In the genomic region with DNA sequence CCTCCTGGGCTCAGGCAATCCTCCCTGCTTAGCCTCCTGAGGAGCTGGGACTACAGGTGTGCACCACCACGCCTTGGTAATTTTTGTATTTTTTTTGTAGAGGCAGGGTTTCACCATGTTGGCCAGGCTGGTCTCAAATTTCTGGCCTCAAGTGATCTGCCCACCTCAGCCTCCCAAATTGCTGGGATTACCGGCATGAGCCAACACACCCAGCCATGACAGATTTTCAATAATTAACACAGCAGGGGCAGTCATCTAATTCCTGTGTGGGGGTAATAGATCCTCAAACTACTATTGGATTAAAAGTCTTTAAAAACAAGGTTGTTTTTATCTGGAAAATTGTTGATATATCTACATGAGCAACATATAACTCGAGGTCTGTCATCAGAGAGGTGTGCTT, we compare ENCODE assay signal across 22 cellular contexts. TPM values are rescaled to one million over a fixed set of nuclear protein-coding genes. Genes with fewer than 3 reads are reported as not detected.
A peak's percentile ranks its signal among the peaks of the same experiment; 100 is the strongest.
DNase-seq lines count a peak whose midpoint lies in the region; TF ChIP-seq lines count a peak whose summit lies in the region.
"Had no signal": no experiment of that assay in that cellular context is flagged by ENCODE, and none has a peak within 500 bp of the region (broad histone marks: within the 10 kb centered on the region; RNA-seq: fewer than 3 reads in every experiment).

No MANE protein-coding gene starts in this region.

- peak; percentile 26 for DNase-seq in NCI-H2107 treated with DMSO at 0.1 percent for 48 hours (lab: John Stamatoyannopoulos, UW; ENCODE audit: unreplicated experiment)
- DNase-seq in NCI-H2107 (lab: John Stamatoyannopoulos, UW) = no peak
- peak in 2 of 3 experiments; percentile 62 to 95 for DNase-seq in NCI-H1417 (lab: John Stamatoyannopoulos, UW)
- DNase-seq in NCI-H748 treated with DMSO at 0.1 percent for 48 hours (lab: John Stamatoyannopoulos, UW) = peak; percentile 48
- no peak for DNase-seq in HPDE6-E6E7 (ENCODE audit: extremely low spot score)
- DNase-seq in head of caudate nucleus = no peak
- no peak for DNase-seq in activated CD4-positive, alpha-beta T cell treated with anti-CD3 and anti-CD28 coated beads, Interleukin-2, amount 50 U/mL, for 1 hour
- DNase-seq: activated CD4-positive, alpha-beta T cell treated with anti-CD3 and anti-CD28 coated beads for 1 hour; activated gamma-delta T cell treated with Interleukin-2 at 50 U/mL for 16 hours; activated naive CD8-positive, alpha-beta T cell treated with anti-CD3 and anti-CD28 coated beads, Interleukin-2, amount 50 U/mL, for 24 hours; activated T-cell treated with anti-CD3 and anti-CD28 coated beads, Interleukin-2, amount 50 U/mL, for 24 hours; CD4-positive, alpha-beta T cell; glutamatergic neuron; KBM-7; MM.1S; naive thymus-derived CD8-positive, alpha-beta T cell; NCI-H187; NCI-H510A treated with DMSO at 0.1 percent for 48 hours; right lobe of liver; transverse colon had no signal

- H3K4me3 ChIP-seq in neural cell (ENCODE audit: low read length) = no peak overlapping the region
- H3K4me3 ChIP-seq: right lobe of liver, SK-N-MC, transverse colon had no signal

- TF ChIP-seq EP300 in neural cell (conservative IDR thresholded peaks at IDR 0.05; ENCODE audit: poor library complexity, severe bottlenecking) = no peak

- H3K9ac ChIP-seq in neural cell (ENCODE audit: low read length) = no peak overlapping the region

- TF ChIP-seq CTCF in neural cell (IDR thresholded peaks at IDR 0.05; ENCODE audit: poor library complexity, severe bottlenecking) = no peak

- no peaks in the 10 kb centered on the region for H4K20me1 ChIP-seq in neural cell (ENCODE audit: insufficient read depth)

- H3K79me2 ChIP-seq in neural cell (replicated peaks; ENCODE audit: insufficient read depth, low read length) = no peaks in the 10 kb centered on the region

- H3K4me2 ChIP-seq in neural cell (ENCODE audit: low read length) = peak overlapping the region; percentile 1

- H3K9me2 ChIP-seq in neural cell (ENCODE audit: insufficient read depth, low read length) = no peaks in the 10 kb centered on the region

- H3K27ac ChIP-seq in neural cell (ENCODE audit: low read length) = no peak overlapping the region
- H3K27ac ChIP-seq: right lobe of liver, SK-N-MC, transverse colon had no signal

- intact Hi-C loops in head of caudate nucleus (cut with DNase I) = no loop called here

- no peak overlapping the region for H2AFZ ChIP-seq in neural cell (ENCODE audit: low read depth, low read length)

- H3K27me3 ChIP-seq in neural cell (ENCODE audit: insufficient read depth, low read depth, low read length) = no peaks in the 10 kb centered on the region
- H3K27me3 ChIP-seq: right lobe of liver, transverse colon had no signal

- no peaks in the 10 kb centered on the region for H3K9me3 ChIP-seq in neural cell (ENCODE audit: low read length)
- H3K9me3 ChIP-seq: right lobe of liver, transverse colon had no signal

- no peaks in the 10 kb centered on the region for H3F3A ChIP-seq in neural cell (ENCODE audit: insufficient read depth, low read length, poor library complexity, severe bottlenecking)

- H3K36me3 ChIP-seq in neural cell (ENCODE audit: insufficient read depth, low read length) = no peaks in the 10 kb centered on the region
- H3K36me3 ChIP-seq: right lobe of liver, transverse colon had no signal

- no peak for TF ChIP-seq RAD21 in neural cell (conservative IDR thresholded peaks at IDR 0.05)

TF ChIP-seq in neural cell, 6 proteins besides CTCF, POLR2A, EP300 and RAD21:
- TF ChIP-seq SMC3 (conservative IDR thresholded peaks at IDR 0.05; ENCODE audit: poor library complexity) (no peak), MXI1 (conservative IDR thresholded peaks at IDR 0.05; ENCODE audit: poor library complexity, severe bottlenecking) (no peak), POLR2AphosphoS5 (IDR thresholded peaks at IDR 0.05) (no peak), EZH2 (IDR thresholded peaks at IDR 0.05; ENCODE audit: borderline replicate concordance, insufficient read depth, low read length, poor library complexity, severe bottlenecking) (no peak), TAF1 (IDR thresholded peaks at IDR 0.05; ENCODE audit: low read depth) (no peak)
- TF ChIP-seq, protein P1, sequence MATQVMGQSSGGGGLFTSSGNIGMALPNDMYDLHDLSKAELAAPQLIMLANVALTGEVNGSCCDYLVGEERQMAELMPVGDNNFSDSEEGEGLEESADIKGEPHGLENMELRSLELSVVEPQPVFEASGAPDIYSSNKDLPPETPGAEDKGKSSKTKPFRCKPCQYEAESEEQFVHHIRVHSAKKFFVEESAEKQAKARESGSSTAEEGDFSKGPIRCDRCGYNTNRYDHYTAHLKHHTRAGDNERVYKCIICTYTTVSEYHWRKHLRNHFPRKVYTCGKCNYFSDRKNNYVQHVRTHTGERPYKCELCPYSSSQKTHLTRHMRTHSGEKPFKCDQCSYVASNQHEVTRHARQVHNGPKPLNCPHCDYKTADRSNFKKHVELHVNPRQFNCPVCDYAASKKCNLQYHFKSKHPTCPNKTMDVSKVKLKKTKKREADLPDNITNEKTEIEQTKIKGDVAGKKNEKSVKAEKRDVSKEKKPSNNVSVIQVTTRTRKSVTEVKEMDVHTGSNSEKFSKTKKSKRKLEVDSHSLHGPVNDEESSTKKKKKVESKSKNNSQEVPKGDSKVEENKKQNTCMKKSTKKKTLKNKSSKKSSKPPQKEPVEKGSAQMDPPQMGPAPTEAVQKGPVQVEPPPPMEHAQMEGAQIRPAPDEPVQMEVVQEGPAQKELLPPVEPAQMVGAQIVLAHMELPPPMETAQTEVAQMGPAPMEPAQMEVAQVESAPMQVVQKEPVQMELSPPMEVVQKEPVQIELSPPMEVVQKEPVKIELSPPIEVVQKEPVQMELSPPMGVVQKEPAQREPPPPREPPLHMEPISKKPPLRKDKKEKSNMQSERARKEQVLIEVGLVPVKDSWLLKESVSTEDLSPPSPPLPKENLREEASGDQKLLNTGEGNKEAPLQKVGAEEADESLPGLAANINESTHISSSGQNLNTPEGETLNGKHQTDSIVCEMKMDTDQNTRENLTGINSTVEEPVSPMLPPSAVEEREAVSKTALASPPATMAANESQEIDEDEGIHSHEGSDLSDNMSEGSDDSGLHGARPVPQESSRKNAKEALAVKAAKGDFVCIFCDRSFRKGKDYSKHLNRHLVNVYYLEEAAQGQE (IDR thresholded peaks at IDR 0.05; ENCODE audit: borderline replicate concordance) = no peak
TF ChIP-seq in neural cell: peak in this region for 0.

RNA-seq across cellular contexts. Expression of a gene that starts 35.7 kb away (rescaled TPM):
- 13.7 and 18.7 TPM in 2 replicates for polyA plus RNA-seq in neural cell
- polyA minus RNA-seq in neural cell = 22.2 and 23.4 TPM in 2 replicates

Comparison
In these comparisons a context has a peak if more than half of its experiments do, and no peak if none do; other contexts are left out.
1. DNase-seq: peak in NCI-H2107 treated with DMSO at 0.1 percent for 48 hours (single experiment), NCI-H1417 (2 of 3) and NCI-H748 treated with DMSO at 0.1 percent for 48 hours (single experiment); none in NCI-H2107 (single experiment), HPDE6-E6E7 (single experiment), head of caudate nucleus (0 of 42) and activated CD4-positive, alpha-beta T cell treated with anti-CD3 and anti-CD28 coated beads, Interleukin-2, amount 50 U/mL, for 1 hour (single experiment).